ENCODE assay signal across 17 cellular contexts in genomic region chr12:2017724-2018337, GRCh38. TPM values are rescaled to one million over a fixed set of nuclear protein-coding genes. Genes with fewer than 3 reads are reported as not detected.
DNase-seq lines count a peak whose midpoint lies in the region; ATAC-seq lines count a peak whose summit lies in the region.
"Had no signal": no experiment of that assay in that cellular context is flagged by ENCODE, and none has a peak within 500 bp of the region (broad histone marks: within the 10 kb centered on the region; RNA-seq: fewer than 3 reads in every experiment).

No MANE protein-coding gene starts in this region.

- WGBS in mesodermal cell (ENCODE audit: insufficient coverage in 2 of 2), 2 experiments = 57 to 73% methylated on average over 9 to 10 of the region's 12 CpGs

- H3K36me3 Mint-ChIP-seq in CD4-positive, CD25-positive, alpha-beta regulatory T cell = no peaks in the 10 kb centered on the region

- peaks cover 0 to 3% (median 0%) of the 10 kb centered on the region in 7 donors for H3K9me3 Mint-ChIP-seq in CD4-positive, CD25-positive, alpha-beta regulatory T cell
- H3K9me3 Mint-ChIP-seq: dendritic cell treated with granulocyte-macrophage colony-stimulating factor and Interleukin-4, amounts not matched to agents 40 ng/mL and 50 ng/mL, for 4 days had no signal

- H3K36me3 ChIP-seq in CD4-positive, CD25-positive, alpha-beta regulatory T cell (ENCODE audit: control insufficient read depth, insufficient read depth, low read length) = no peaks in the 10 kb centered on the region
- no peaks in the 10 kb centered on the region for H3K36me3 ChIP-seq in mesodermal cell (ENCODE audit: control insufficient read depth, insufficient read depth, low read length)
- H3K36me3 ChIP-seq: BE2C, SJSA1 had no signal

- H3K27me3 Mint-ChIP-seq in CD4-positive, CD25-positive, alpha-beta regulatory T cell = no peaks in the 10 kb centered on the region

- peak overlapping the region; percentile 62 for H3K4me3 ChIP-seq in CD4-positive, CD25-positive, alpha-beta regulatory T cell (ENCODE audit: low read depth, low read length)
- H3K4me3 ChIP-seq in mesodermal cell (ENCODE audit: extremely low read depth, insufficient read depth, low read length, poor library complexity, severe bottlenecking) = no peak overlapping the region
- H3K4me3 ChIP-seq: SJSA1 had no signal

- no peaks in the 10 kb centered on the region for H3K27me3 ChIP-seq in CD4-positive, CD25-positive, alpha-beta regulatory T cell (ENCODE audit: control insufficient read depth, insufficient read depth, low read length)
- H3K27me3 ChIP-seq: BE2C had no signal

- no peaks in the 10 kb centered on the region for H3K9me3 ChIP-seq in CD4-positive, CD25-positive, alpha-beta regulatory T cell (ENCODE audit: control insufficient read depth in 2 of 2, low read length in 2 of 2)
- no peaks in the 10 kb centered on the region for H3K9me3 ChIP-seq in mesodermal cell (ENCODE audit: control insufficient read depth, low read length)
- H3K9me3 ChIP-seq: BE2C, SJSA1 had no signal

- H3K27ac Mint-ChIP-seq in CD4-positive, CD25-positive, alpha-beta regulatory T cell = peak overlapping the region; percentile 38 to 89 (median 86)
- H3K27ac Mint-ChIP-seq: dendritic cell treated with granulocyte-macrophage colony-stimulating factor and Interleukin-4, amounts not matched to agents 40 ng/mL and 50 ng/mL, for 4 days had no signal

- ATAC-seq in CD4-positive, CD25-positive, alpha-beta regulatory T cell (ENCODE audit: low read depth in 2 of 2) = no peak
- no peak for ATAC-seq in HG02623 (IDR thresholded peaks at IDR 0.05; ENCODE audit: unreplicated experiment)
- ATAC-seq in GM21447 (IDR thresholded peaks at IDR 0.05; ENCODE audit: unreplicated experiment) = no peak

- no peak for DNase-seq in CD4-positive, CD25-positive, alpha-beta regulatory T cell
- DNase-seq in NCI-H1092 treated with DMSO at 0.1 percent for 48 hours (lab: John Stamatoyannopoulos, UW) (peak; percentile 95), cerebellar cortex (ENCODE audit: low spot score) (peak; percentile 63), superior temporal gyrus (ENCODE audit: extremely low spot score) (no peak), kidney tubule cell (ENCODE audit: low spot score) (no peak)
- DNase-seq: activated CD8-positive, alpha-beta memory T cell treated with anti-CD3 and anti-CD28 coated beads, Interleukin-2, amount 50 U/mL, for 4 hours; activated naive CD4-positive, alpha-beta T cell; BE2C; DMS79; glutamatergic neuron; NCI-H2107 had no signal

- no peaks in the 10 kb centered on the region for H3K4me1 ChIP-seq in CD4-positive, CD25-positive, alpha-beta regulatory T cell (ENCODE audit: control insufficient read depth, insufficient read depth, low read length, poor library complexity, severe bottlenecking)
- peaks cover 14% of the 10 kb centered on the region for H3K4me1 ChIP-seq in mesodermal cell (ENCODE audit: control insufficient read depth, insufficient read depth, low read length, poor library complexity, severe bottlenecking)

- no peak overlapping the region for H3K27ac ChIP-seq in CD4-positive, CD25-positive, alpha-beta regulatory T cell (ENCODE audit: insufficient read depth, low read length, poor library complexity, severe bottlenecking)
- peak overlapping the region; percentile 47 for H3K27ac ChIP-seq in mesodermal cell (ENCODE audit: low read depth, low read length, severe bottlenecking)
- H3K27ac ChIP-seq: SJSA1 had no signal

- H3K4me1 Mint-ChIP-seq in CD4-positive, CD25-positive, alpha-beta regulatory T cell = peaks cover 3 to 16% (median 14%) of the 10 kb centered on the region in 4 donors

- H3K4me3 Mint-ChIP-seq in CD4-positive, CD25-positive, alpha-beta regulatory T cell = peak overlapping the region in 2 of 4 donors; percentile 5 to 11
- H3K4me3 Mint-ChIP-seq: dendritic cell treated with granulocyte-macrophage colony-stimulating factor and Interleukin-4, amounts not matched to agents 40 ng/mL and 50 ng/mL, for 4 days had no signal

RNA-seq across cellular contexts. Expression of gene DCP1B, which starts 13.6 kb away (rescaled TPM):
- total RNA-seq in CD4-positive, CD25-positive, alpha-beta regulatory T cell = 23.9 TPM
- 10 to 100 TPM; 29.0 to 56.8 (median 39.2) TPM for polyA plus RNA-seq in CD4-positive, CD25-positive, alpha-beta regulatory T cell
- polyA plus RNA-seq in mesodermal cell (2013, experiment 1 of 2) = 32.3 TPM
- polyA plus RNA-seq in mesodermal cell (2013, experiment 2 of 2) = 28.8 TPM

RNA-seq across cellular contexts. Expression of gene CACNA1C, which starts 35.0 kb away (rescaled TPM):
- 0.07 TPM for total RNA-seq in CD4-positive, CD25-positive, alpha-beta regulatory T cell
- polyA plus RNA-seq in CD4-positive, CD25-positive, alpha-beta regulatory T cell = under 1 TPM; 0.02 to 0.14 (median 0.11) TPM
- polyA plus RNA-seq in mesodermal cell (2013, experiment 1 of 2) = 8.0 TPM
- polyA plus RNA-seq in mesodermal cell (2013, experiment 2 of 2) = 8.2 TPM
- total RNA-seq: MCF 10A had no signal

Comparison
In these comparisons a context has a peak if more than half of its experiments do, and no peak if none do; other contexts are left out.
1. DNase-seq: peak in NCI-H1092 treated with DMSO at 0.1 percent for 48 hours (single experiment) and cerebellar cortex (single experiment); none in CD4-positive, CD25-positive, alpha-beta regulatory T cell (0 of 3), superior temporal gyrus (single experiment) and kidney tubule cell (single experiment).